21 cellular contexts compared by ENCODE assay signal in genomic region chr13:56558698-56559320, GRCh38.
"Had no signal": no experiment of that assay in that cellular context is flagged by ENCODE, and none has a peak within 500 bp of the region (broad histone marks: within the 10 kb centered on the region; RNA-seq: fewer than 3 reads in every experiment).

No MANE protein-coding gene starts in this region.

- H3K27ac ChIP-seq: PC-9, Peyer's patch, SJSA1, SK-N-MC had no signal

- H3K9me3 ChIP-seq: Peyer's patch, SJSA1 had no signal

- H2AFZ ChIP-seq: PC-9 had no signal

- H3K4me1 ChIP-seq: Peyer's patch, SJSA1 had no signal

- H3K27me3 ChIP-seq: Peyer's patch, SJSA1 had no signal

- H3K4me3 ChIP-seq: PC-9, Peyer's patch, SJSA1, SK-N-MC had no signal

- ATAC-seq: T-cell had no signal

- DNase-seq: KBM-7; NCI-H1092; NCI-H1436; NCI-H187; NCI-H2029; NCI-H2081 treated with DMSO at 0.1 percent for 48 hours; NCI-H2171; NCI-H226; NCI-H446; NCI-H510A; NCI-H524 treated with DMSO at 0.1 percent for 48 hours; NCI-H69; NCI-H774; NK-92 treated with Interleukin-12 subunit alpha and Interleukin-12 subunit beta, amount 100 ng/mL, for 24 hours; PC-9; Peyer's patch; Right ventricle myocardium superior; SIG-M5; T-cell had no signal

- H3K36me3 ChIP-seq: Peyer's patch, SJSA1 had no signal

- H3K4me2 ChIP-seq: PC-9 had no signal
